5 cellular contexts compared by ENCODE assay signal in genomic region chr2:4695281-4695861, GRCh38.
"Had no signal": no experiment of that assay in that cellular context is flagged by ENCODE, and none has a peak within 500 bp of the region (broad histone marks: within the 10 kb centered on the region; RNA-seq: fewer than 3 reads in every experiment).

No MANE protein-coding gene starts in this region.

- DNase-seq: GM23248, H9, HCEC 1CT, IMR-90 had no signal

- H3K4me3 ChIP-seq: GM23248, K562 had no signal

- H3K27ac ChIP-seq: GM23248 had no signal

- H2AFZ ChIP-seq: GM23248 had no signal

- H3K27ac Mint-ChIP-seq: H9 had no signal

- H3K9ac ChIP-seq: GM23248 had no signal

- H3K4me3 Mint-ChIP-seq: H9 had no signal

- ATAC-seq: K562 had no signal
